1 cellular context compared by ENCODE assay signal in the genomic region with DNA sequence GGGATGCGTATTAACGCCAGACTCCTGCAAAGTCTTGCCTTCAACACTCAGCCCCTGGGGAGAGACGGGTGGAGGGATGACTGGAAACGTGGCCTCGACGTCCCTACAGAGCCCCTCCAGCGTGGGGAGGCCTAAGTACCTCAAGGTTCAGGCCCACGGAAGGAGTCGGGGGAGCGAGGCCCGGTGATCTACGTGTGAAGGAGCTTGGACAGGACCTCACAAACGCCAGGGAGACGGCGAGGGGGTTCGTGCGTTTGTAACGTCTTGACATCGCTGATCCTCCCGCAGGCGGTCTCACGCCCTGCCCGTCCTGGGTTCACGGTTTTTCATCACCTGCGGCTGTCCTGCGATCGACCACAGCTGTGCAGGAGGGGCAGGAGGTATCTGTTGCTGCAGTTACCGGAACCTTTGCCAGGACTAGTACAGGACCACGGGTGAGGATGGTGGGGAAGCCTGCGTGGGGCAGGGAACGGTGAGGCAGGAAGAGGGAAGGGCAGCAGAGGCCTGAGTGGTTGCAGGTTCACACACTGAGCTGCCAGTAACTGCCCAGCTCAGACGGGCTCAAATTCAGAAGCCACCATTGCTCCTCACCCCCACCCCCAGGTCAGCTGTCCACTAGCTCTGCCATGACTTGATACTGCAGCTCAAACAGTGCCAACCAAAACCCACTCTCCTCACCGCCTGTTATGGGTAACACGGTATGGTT.
TF ChIP-seq lines count a peak whose summit lies in the region.

No MANE protein-coding gene starts in this region.

TF ChIP-seq in IMR-90, 13 proteins besides CTCF, POLR2A, EP300 and RAD21 (continued from another document):
- TF ChIP-seq, protein P1, sequence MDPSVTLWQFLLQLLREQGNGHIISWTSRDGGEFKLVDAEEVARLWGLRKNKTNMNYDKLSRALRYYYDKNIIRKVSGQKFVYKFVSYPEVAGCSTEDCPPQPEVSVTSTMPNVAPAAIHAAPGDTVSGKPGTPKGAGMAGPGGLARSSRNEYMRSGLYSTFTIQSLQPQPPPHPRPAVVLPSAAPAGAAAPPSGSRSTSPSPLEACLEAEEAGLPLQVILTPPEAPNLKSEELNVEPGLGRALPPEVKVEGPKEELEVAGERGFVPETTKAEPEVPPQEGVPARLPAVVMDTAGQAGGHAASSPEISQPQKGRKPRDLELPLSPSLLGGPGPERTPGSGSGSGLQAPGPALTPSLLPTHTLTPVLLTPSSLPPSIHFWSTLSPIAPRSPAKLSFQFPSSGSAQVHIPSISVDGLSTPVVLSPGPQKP (IDR thresholded peaks at IDR 0.05; ENCODE audit: borderline replicate concordance, low read depth, low read length): no peak
- no peak for TF ChIP-seq FOS (IDR thresholded peaks at IDR 0.05; ENCODE audit: low read depth, low read length)
